ENCODE assay signal across 2 cellular contexts in genomic region chr12:126937431-126937830, GRCh38.
TF ChIP-seq lines count a peak whose summit lies in the region.

No MANE protein-coding gene starts in this region.

TF ChIP-seq in liver, 16 proteins besides CTCF, POLR2A, EP300 and RAD21 (continued from another document):
- TF ChIP-seq, protein P1, sequence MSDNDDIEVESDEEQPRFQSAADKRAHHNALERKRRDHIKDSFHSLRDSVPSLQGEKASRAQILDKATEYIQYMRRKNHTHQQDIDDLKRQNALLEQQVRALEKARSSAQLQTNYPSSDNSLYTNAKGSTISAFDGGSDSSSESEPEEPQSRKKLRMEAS (IDR thresholded peaks at IDR 0.05) = no peak
- TF ChIP-seq RXRA (IDR thresholded peaks at IDR 0.05) (peak; percentile 80 to 87), FOXA2 (IDR thresholded peaks at IDR 0.05) (no peak), JUND (IDR thresholded peaks at IDR 0.05) (no peak), HNF4G (IDR thresholded peaks at IDR 0.05) (peak; percentile 46)
- TF ChIP-seq, protein P2, sequence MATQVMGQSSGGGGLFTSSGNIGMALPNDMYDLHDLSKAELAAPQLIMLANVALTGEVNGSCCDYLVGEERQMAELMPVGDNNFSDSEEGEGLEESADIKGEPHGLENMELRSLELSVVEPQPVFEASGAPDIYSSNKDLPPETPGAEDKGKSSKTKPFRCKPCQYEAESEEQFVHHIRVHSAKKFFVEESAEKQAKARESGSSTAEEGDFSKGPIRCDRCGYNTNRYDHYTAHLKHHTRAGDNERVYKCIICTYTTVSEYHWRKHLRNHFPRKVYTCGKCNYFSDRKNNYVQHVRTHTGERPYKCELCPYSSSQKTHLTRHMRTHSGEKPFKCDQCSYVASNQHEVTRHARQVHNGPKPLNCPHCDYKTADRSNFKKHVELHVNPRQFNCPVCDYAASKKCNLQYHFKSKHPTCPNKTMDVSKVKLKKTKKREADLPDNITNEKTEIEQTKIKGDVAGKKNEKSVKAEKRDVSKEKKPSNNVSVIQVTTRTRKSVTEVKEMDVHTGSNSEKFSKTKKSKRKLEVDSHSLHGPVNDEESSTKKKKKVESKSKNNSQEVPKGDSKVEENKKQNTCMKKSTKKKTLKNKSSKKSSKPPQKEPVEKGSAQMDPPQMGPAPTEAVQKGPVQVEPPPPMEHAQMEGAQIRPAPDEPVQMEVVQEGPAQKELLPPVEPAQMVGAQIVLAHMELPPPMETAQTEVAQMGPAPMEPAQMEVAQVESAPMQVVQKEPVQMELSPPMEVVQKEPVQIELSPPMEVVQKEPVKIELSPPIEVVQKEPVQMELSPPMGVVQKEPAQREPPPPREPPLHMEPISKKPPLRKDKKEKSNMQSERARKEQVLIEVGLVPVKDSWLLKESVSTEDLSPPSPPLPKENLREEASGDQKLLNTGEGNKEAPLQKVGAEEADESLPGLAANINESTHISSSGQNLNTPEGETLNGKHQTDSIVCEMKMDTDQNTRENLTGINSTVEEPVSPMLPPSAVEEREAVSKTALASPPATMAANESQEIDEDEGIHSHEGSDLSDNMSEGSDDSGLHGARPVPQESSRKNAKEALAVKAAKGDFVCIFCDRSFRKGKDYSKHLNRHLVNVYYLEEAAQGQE (IDR thresholded peaks at IDR 0.05) = no peak

TF ChIP-seq in HepG2, 621 proteins besides CTCF, POLR2A, EP300 and RAD21 (continued from another document):
- TF ChIP-seq, protein P3, sequence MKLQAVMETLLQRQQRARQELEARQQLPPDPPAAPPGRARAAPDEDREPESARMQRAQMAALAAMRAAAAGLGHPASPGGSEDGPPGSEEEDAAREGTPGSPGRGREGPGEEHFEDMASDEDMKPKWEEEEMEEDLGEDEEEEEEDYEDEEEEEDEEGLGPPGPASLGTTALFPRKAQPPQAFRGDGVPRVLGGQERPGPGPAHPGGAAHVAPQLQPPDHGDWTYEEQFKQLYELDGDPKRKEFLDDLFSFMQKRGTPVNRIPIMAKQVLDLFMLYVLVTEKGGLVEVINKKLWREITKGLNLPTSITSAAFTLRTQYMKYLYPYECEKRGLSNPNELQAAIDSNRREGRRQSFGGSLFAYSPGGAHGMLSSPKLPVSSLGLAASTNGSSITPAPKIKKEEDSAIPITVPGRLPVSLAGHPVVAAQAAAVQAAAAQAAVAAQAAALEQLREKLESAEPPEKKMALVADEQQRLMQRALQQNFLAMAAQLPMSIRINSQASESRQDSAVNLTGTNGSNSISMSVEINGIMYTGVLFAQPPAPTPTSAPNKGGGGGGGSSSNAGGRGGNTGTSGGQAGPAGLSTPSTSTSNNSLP (IDR thresholded peaks at IDR 0.05; ENCODE audit: low read depth, low read length) = no peak
